In genomic region chr3:20055020-20055775, GRCh38 we compare ENCODE assay signal across 1 cellular context.
TF ChIP-seq lines count a peak whose summit lies in the region.

No MANE protein-coding gene starts in this region.

TF ChIP-seq in GM12878, 131 proteins besides CTCF, POLR2A, EP300 and RAD21 (continued from another document):
- no peak for TF ChIP-seq ZBTB33 (IDR thresholded peaks at IDR 0.05)
- 0 out of 2 replicates have a peak, but pooled peaks have one; percentile 8 for TF ChIP-seq ATF7 (IDR thresholded peaks at IDR 0.05; ENCODE audit: low read depth)
TF ChIP-seq in GM12878: peak in this region for 1.
